26 cellular contexts compared by ENCODE assay signal in genomic region chr2:146916914-146917313, GRCh38.
A peak's percentile ranks its signal among the peaks of the same experiment; 100 is the strongest.
DNase-seq lines count a peak whose midpoint lies in the region; ATAC-seq, FAIRE-seq and TF ChIP-seq lines count a peak whose summit lies in the region.
"Had no signal": no experiment of that assay in that cellular context is flagged by ENCODE, and none has a peak within 500 bp of the region (broad histone marks: within the 10 kb centered on the region; RNA-seq: fewer than 3 reads in every experiment).

No MANE protein-coding gene starts in this region.

- DNase-seq in NCI-H1694 (lab: John Stamatoyannopoulos, UW) (peak; percentile 14), GM12878 (ENCODE audit: low read depth, low spot score) (no peak), keratinocyte (ENCODE audit: low read depth, low spot score) (no peak), suprapubic skin (ENCODE audit: low spot score in 2 of 2) (no peak), GM10266 (ENCODE audit: extremely low spot score) (no peak)
- DNase-seq in effector CD4-positive, alpha-beta T cell, result no peak
- DNase-seq in activated naive CD8-positive, alpha-beta T cell treated with anti-CD3 and anti-CD28 coated beads for 36 hours, result no peak
- DNase-seq: activated CD4-positive, alpha-beta memory T cell treated with anti-CD3 and anti-CD28 coated beads for 36 hours; activated CD4-positive, alpha-beta T cell treated with anti-CD3 and anti-CD28 coated beads for 1 hour; activated naive CD4-positive, alpha-beta T cell; activated T-cell treated with anti-CD3 and anti-CD28 coated beads, Interleukin-2, amount 50 U/mL, for 72 hours; cerebellar nuclear complex; dermis blood vessel endothelial cell; GOT3; left lung; NCI-H1092; NCI-H187; NCI-H510A treated with DMSO at 0.1 percent for 48 hours; NK-92 treated with Interleukin-12 subunit alpha and Interleukin-12 subunit beta, amount 100 ng/mL, for 24 hours; PC-9; stimulated activated CD4-positive, alpha-beta T cell treated with anti-CD3 and anti-CD28 coated beads, Interleukin-4, amount 100 ng/mL, for 1 hour; tibial artery had no signal

- H3K27ac ChIP-seq in GM12878 (ENCODE audit: control insufficient read depth, insufficient read depth) (no peak overlapping the region), keratinocyte (ENCODE audit: control insufficient read depth, insufficient read depth, low read length) (no peak overlapping the region), suprapubic skin (peak overlapping the region; percentile 65)
- H3K27ac ChIP-seq: BLaER1, left lung, PC-9, tibial artery had no signal

- no peaks in the 10 kb centered on the region for H3K9me3 Mint-ChIP-seq in activated naive CD8-positive, alpha-beta T cell treated with anti-CD3 and anti-CD28 coated beads for 36 hours
- H3K9me3 Mint-ChIP-seq: activated CD4-positive, alpha-beta memory T cell treated with anti-CD3 and anti-CD28 coated beads for 36 hours; activated T-cell treated with anti-CD3 and anti-CD28 coated beads, Interleukin-2, amount 50 U/mL, for 72 hours had no signal

- SMC1A ChIA-PET in GM12878 (lab: Charles Lee; ENCODE audit: uncharacterized antibody, unreplicated experiment), result interaction anchor here (3.3 kb wide), 1 partner anchor 10 kb away, joined by 16 read pairs; no protein-coding TSS in a partner anchor

- no peak overlapping the region for H2AFZ ChIP-seq in GM12878 (ENCODE audit: control insufficient read depth, low read depth, low read length)
- H2AFZ ChIP-seq in keratinocyte (ENCODE audit: control insufficient read depth, low read length), result peak overlapping the region; percentile 74
- H2AFZ ChIP-seq: PC-9 had no signal

- H3K4me1 Mint-ChIP-seq in activated naive CD8-positive, alpha-beta T cell treated with anti-CD3 and anti-CD28 coated beads for 36 hours, result no peaks in the 10 kb centered on the region

- ATAC-seq in GM12878, result peak; percentile 34
- ATAC-seq: activated T-cell treated with anti-CD3 and anti-CD28 coated beads, Interleukin-2, amount 50 U/mL, for 72 hours; left lung; Right ventricle myocardium inferior had no signal

- TF ChIP-seq RAD21 in GM12878 (IDR thresholded peaks at IDR 0.05; ENCODE audit: insufficient read depth, low read depth, low read length), result no peak

- no peaks in the 10 kb centered on the region for H3K36me3 ChIP-seq in GM12878 (ENCODE audit: control insufficient read depth in 2 of 2, insufficient read depth in 2 of 2, low read length in 1 of 2)
- H3K36me3 ChIP-seq in keratinocyte (ENCODE audit: control insufficient read depth in 2 of 2, extremely low read depth in 1 of 2, insufficient read depth in 2 of 2, low read length in 2 of 2), result no peaks in the 10 kb centered on the region
- H3K36me3 ChIP-seq in suprapubic skin, result no peaks in the 10 kb centered on the region
- H3K36me3 ChIP-seq: BLaER1, left lung, tibial artery had no signal

- H3K27me3 ChIP-seq in GM12878 (replicated peaks in 1 of 2; ENCODE audit: control insufficient read depth in 2 of 2, insufficient read depth in 2 of 2, low read length in 1 of 2) (no peaks in the 10 kb centered on the region), keratinocyte (ENCODE audit: control insufficient read depth, extremely low read depth, insufficient read depth, low read length) (no peaks in the 10 kb centered on the region), suprapubic skin (no peaks in the 10 kb centered on the region)
- H3K27me3 ChIP-seq: BLaER1, left lung, tibial artery had no signal

- FAIRE-seq in GM12878 (lab: Jason Lieb, UNC) (no peak), keratinocyte (lab: Jason Lieb, UNC) (no peak)
- FAIRE-seq: endometrium had no signal

- 54% methylated on average over 7 of the region's 7 CpGs for WGBS in GM12878 (ENCODE audit: insufficient coverage, insufficient replicate concordance, low lambda C conversion rate, missing lambda C conversion rate)
- WGBS in suprapubic skin, result 58% methylated on average over 7 of the region's 7 CpGs

- in situ Hi-C loops in GM12878 (cut with MboI), result no loop called here

- no peaks in the 10 kb centered on the region for H3K9me1 ChIP-seq in keratinocyte (ENCODE audit: control insufficient read depth, extremely low read depth, insufficient read depth, low read length)

- H3K4me3 ChIP-seq in GM12878 (no peak overlapping the region), keratinocyte (ENCODE audit: control insufficient read depth in 2 of 3, extremely low read depth in 1 of 3, insufficient read depth in 2 of 3, low read depth in 1 of 3, low read length in 3 of 3) (no peak overlapping the region), suprapubic skin (no peak overlapping the region)
- H3K4me3 ChIP-seq: BLaER1, left lung, PC-9, tibial artery had no signal

- H4K20me1 ChIP-seq in GM12878 (ENCODE audit: control insufficient read depth, insufficient read depth) (no peaks in the 10 kb centered on the region), keratinocyte (ENCODE audit: control insufficient read depth, extremely low read depth, insufficient read depth, low read length) (no peaks in the 10 kb centered on the region)
- H4K20me1 ChIP-seq: BLaER1 had no signal

- no peaks in the 10 kb centered on the region for H3K36me3 Mint-ChIP-seq in activated naive CD8-positive, alpha-beta T cell treated with anti-CD3 and anti-CD28 coated beads for 36 hours
- H3K36me3 Mint-ChIP-seq: activated CD4-positive, alpha-beta memory T cell treated with anti-CD3 and anti-CD28 coated beads for 36 hours had no signal

- TF ChIP-seq POLR2A in GM12878 (IDR thresholded peaks at IDR 0.05; ENCODE audit: low read depth, low read length) (no peak), suprapubic skin (IDR thresholded peaks at IDR 0.05) (no peak)

- CTCF ChIA-PET in GM12878 (lab: Yijun Ruan, JAX), result interaction anchor here (1.2 kb wide), 1 partner anchor 15 kb away, joined by 3 read pairs; no protein-coding TSS in a partner anchor

- dilution Hi-C loops in keratinocyte (cut with MboI; ENCODE audit: extremely low pct_ligation_motif_present, low sequenced_read_pairs), result no loop called here

- no peak for TF ChIP-seq CTCF in GM12878 (IDR thresholded peaks at IDR 0.05 in 2 of 3, conservative IDR thresholded peaks at IDR 0.05 in 1 of 3; ENCODE audit: control insufficient read depth in 2 of 3, extremely low read depth in 1 of 3, insufficient read depth in 1 of 3, low read depth in 3 of 3, low read length in 3 of 3)
- no peak for TF ChIP-seq CTCF in keratinocyte (optimal IDR thresholded peaks at IDR 0.05 in 1 of 3, IDR thresholded peaks at IDR 0.05 in 1 of 3, conservative IDR thresholded peaks at IDR 0.05 in 1 of 3; ENCODE audit: extremely low read depth in 1 of 3, insufficient read depth in 2 of 3, low read length in 3 of 3)
- no peak for TF ChIP-seq CTCF in suprapubic skin (IDR thresholded peaks at IDR 0.05)
- TF ChIP-seq CTCF in GM10266 (IDR thresholded peaks at IDR 0.05; ENCODE audit: control insufficient read depth, insufficient read depth, low read depth, missing control alignments), result no peak

- H3K4me2 ChIP-seq in GM12878 (ENCODE audit: control insufficient read depth, insufficient read depth), result no peak overlapping the region
- H3K4me2 ChIP-seq in keratinocyte (ENCODE audit: control insufficient read depth, extremely low read depth, insufficient read depth, low read depth, low read length), result no peak overlapping the region
- H3K4me2 ChIP-seq: PC-9 had no signal

- intact Hi-C loops in GM12878 (cut with micrococcal nuclease; ENCODE audit: unreplicated experiment), result no loop called here

- no peak overlapping the region for H3K4me3 Mint-ChIP-seq in activated naive CD8-positive, alpha-beta T cell treated with anti-CD3 and anti-CD28 coated beads for 36 hours
- H3K4me3 Mint-ChIP-seq: activated CD4-positive, alpha-beta memory T cell treated with anti-CD3 and anti-CD28 coated beads for 36 hours; activated T-cell treated with anti-CD3 and anti-CD28 coated beads, Interleukin-2, amount 50 U/mL, for 72 hours had no signal

- TF ChIP-seq EP300 in GM12878 (IDR thresholded peaks at IDR 0.05; ENCODE audit: borderline replicate concordance in 1 of 2, control insufficient read depth in 1 of 2, low read depth in 2 of 2, low read length in 2 of 2) (no peak), suprapubic skin (IDR thresholded peaks at IDR 0.05) (no peak)

- H3K27ac Mint-ChIP-seq in activated naive CD8-positive, alpha-beta T cell treated with anti-CD3 and anti-CD28 coated beads for 36 hours, result no peak overlapping the region
- H3K27ac Mint-ChIP-seq: activated CD4-positive, alpha-beta memory T cell treated with anti-CD3 and anti-CD28 coated beads for 36 hours; activated T-cell treated with anti-CD3 and anti-CD28 coated beads, Interleukin-2, amount 50 U/mL, for 72 hours; progenitor cell of endocrine pancreas had no signal

- H3K9me3 ChIP-seq in GM12878 (replicated peaks; ENCODE audit: control insufficient read depth, insufficient read depth, low read length), result no peaks in the 10 kb centered on the region
- H3K9me3 ChIP-seq in keratinocyte (ENCODE audit: control insufficient read depth, low read depth, low read length), result no peaks in the 10 kb centered on the region
- no peaks in the 10 kb centered on the region for H3K9me3 ChIP-seq in suprapubic skin
- H3K9me3 ChIP-seq: BLaER1, left lung, tibial artery had no signal

- no peaks in the 10 kb centered on the region for H3K27me3 Mint-ChIP-seq in activated naive CD8-positive, alpha-beta T cell treated with anti-CD3 and anti-CD28 coated beads for 36 hours
- H3K27me3 Mint-ChIP-seq: activated CD4-positive, alpha-beta memory T cell treated with anti-CD3 and anti-CD28 coated beads for 36 hours; progenitor cell of endocrine pancreas had no signal

- no TSS peak for BruUV-seq in GM12878 (replicated peaks; lab: Mats Ljungman, UMichigan)

- POLR2A ChIA-PET in GM12878 (lab: Charles Lee), result no interaction called here

- H3K4me1 ChIP-seq in GM12878 (ENCODE audit: control insufficient read depth, insufficient read depth, low read length), result no peaks in the 10 kb centered on the region
- H3K4me1 ChIP-seq in keratinocyte (ENCODE audit: control insufficient read depth, extremely low read depth, insufficient read depth, low read length), result peaks cover 4% of the 10 kb centered on the region
- peaks cover 20% of the 10 kb centered on the region for H3K4me1 ChIP-seq in suprapubic skin
- H3K4me1 ChIP-seq: left lung, tibial artery had no signal

- RAD21 ChIA-PET in GM12878 (lab: Charles Lee; ENCODE audit: unreplicated experiment), result interaction anchor here (1.8 kb wide), 1 partner anchor 10 kb away, joined by 8 read pairs; no protein-coding TSS in a partner anchor

- H3K9ac ChIP-seq in GM12878 (ENCODE audit: control insufficient read depth, insufficient read depth, low read length) (no peak overlapping the region), keratinocyte (ENCODE audit: control insufficient read depth, extremely low read depth, insufficient read depth, low read length) (no peak overlapping the region)
- H3K9ac ChIP-seq: BLaER1 had no signal

- H3K79me2 ChIP-seq in GM12878 (ENCODE audit: control insufficient read depth, insufficient read depth, low read length), result no peaks in the 10 kb centered on the region
- H3K79me2 ChIP-seq in keratinocyte (ENCODE audit: control insufficient read depth, insufficient read depth, low read length), result no peaks in the 10 kb centered on the region

TF ChIP-seq in GM12878, 131 proteins besides CTCF, POLR2A, EP300 and RAD21 (continues in another document):
- no peak for TF ChIP-seq NRF1 (conservative IDR thresholded peaks at IDR 0.05; ENCODE audit: low read depth, low read length)
- TF ChIP-seq NR2C1 (IDR thresholded peaks at IDR 0.05), result no peak
- no peak for TF ChIP-seq MYC (IDR thresholded peaks at IDR 0.05; ENCODE audit: insufficient read depth, insufficient read length, insufficient replicate concordance, low read length, severe bottlenecking)
- no peak for TF ChIP-seq RFX5 (IDR thresholded peaks at IDR 0.05; ENCODE audit: low read depth, low read length)
